ENCODE assay signal across 1 cellular context in the genomic region with DNA sequence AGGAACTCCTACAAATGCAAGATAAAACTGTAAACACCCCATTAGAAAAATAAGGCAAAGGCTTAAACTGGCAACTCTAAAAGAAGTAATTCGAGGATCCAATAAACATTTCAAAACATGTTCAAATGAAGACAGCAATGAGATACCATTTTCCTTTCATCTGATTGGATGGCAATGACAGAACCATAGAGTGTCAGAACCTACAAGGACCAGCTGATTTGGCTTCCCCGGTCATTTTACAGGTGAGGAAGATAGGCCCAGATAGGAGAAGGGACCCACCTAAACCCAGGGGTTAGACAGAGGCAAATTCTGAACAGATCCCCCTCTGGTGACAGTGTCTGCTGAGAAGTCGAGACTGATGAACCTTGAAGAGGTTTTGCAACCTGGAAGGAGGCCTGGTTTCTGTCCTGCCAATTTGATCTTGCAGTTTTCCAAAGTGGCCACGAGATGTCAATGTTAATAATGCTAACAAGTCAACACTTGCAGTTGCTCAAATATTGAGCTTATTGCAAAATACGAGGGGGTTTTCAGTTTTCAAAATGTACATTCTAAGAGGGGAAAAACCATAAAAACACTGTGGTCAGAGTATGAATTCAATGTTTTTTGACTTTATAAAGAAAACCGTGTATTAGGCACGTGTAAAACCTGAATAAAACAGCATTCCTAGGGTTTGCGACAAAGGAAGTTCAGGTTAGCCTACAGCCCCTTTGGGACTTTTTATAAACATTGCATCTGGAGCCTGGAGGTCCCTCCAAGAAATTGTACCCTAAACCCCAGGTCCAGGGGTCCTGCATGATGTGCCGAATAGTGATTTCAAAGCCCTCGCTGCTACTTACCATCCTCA.
TF ChIP-seq lines count a peak whose summit lies in the region.

No MANE protein-coding gene starts in this region.

TF ChIP-seq in K562, 482 proteins besides CTCF, POLR2A, EP300 and RAD21:
- TF ChIP-seq, protein P1, sequence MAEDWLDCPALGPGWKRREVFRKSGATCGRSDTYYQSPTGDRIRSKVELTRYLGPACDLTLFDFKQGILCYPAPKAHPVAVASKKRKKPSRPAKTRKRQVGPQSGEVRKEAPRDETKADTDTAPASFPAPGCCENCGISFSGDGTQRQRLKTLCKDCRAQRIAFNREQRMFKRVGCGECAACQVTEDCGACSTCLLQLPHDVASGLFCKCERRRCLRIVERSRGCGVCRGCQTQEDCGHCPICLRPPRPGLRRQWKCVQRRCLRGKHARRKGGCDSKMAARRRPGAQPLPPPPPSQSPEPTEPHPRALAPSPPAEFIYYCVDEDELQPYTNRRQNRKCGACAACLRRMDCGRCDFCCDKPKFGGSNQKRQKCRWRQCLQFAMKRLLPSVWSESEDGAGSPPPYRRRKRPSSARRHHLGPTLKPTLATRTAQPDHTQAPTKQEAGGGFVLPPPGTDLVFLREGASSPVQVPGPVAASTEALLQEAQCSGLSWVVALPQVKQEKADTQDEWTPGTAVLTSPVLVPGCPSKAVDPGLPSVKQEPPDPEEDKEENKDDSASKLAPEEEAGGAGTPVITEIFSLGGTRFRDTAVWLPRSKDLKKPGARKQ (CRISPR knock-in tag; IDR thresholded peaks at IDR 0.05) = peak; percentile 69; the same call in 1 of the 2 replicates
- TF ChIP-seq DEAF1 (CRISPR knock-in tag; IDR thresholded peaks at IDR 0.05) (peak; percentile 47; the same call in 1 of the 2 replicates), SMC3 (conservative IDR thresholded peaks at IDR 0.05; ENCODE audit: insufficient read depth, low read depth, low read length) (peak; percentile 80), CEBPG (CRISPR knock-in tag; IDR thresholded peaks at IDR 0.05) (peak; percentile 79; the same call in 1 of the 2 replicates), CEBPG (tag; conservative IDR thresholded peaks at IDR 0.05 in 1 of 2, IDR thresholded peaks at IDR 0.05 in 1 of 2) (peak; percentile 86 to 98), HDAC8 (tag; IDR thresholded peaks at IDR 0.05) (no peak), ARID2 (IDR thresholded peaks at IDR 0.05) (peak; percentile 45; the same call in 1 of the 2 replicates), CEBPB (tag; IDR thresholded peaks at IDR 0.05) (peak; percentile 97), ZNF217 (CRISPR knock-in tag; IDR thresholded peaks at IDR 0.05) (no peak), IRF9 (tag; IDR thresholded peaks at IDR 0.05) (peak; percentile 59), MAFK (IDR thresholded peaks at IDR 0.05; ENCODE audit: low read length) (0 out of 2 replicates have a peak, but pooled peaks have one; percentile 8), TRIM24 (IDR thresholded peaks at IDR 0.05) (0 out of 4 replicates have a peak, but pooled peaks of 1 of the 2 experiments have one; percentile 14), RCOR1 (IDR thresholded peaks at IDR 0.05; ENCODE audit: borderline replicate concordance in 1 of 2, low read depth in 2 of 2, low read length in 2 of 2) (0 out of 4 replicates have a peak, but pooled peaks of 1 of the 2 experiments have one; percentile 8), KHSRP (IDR thresholded peaks at IDR 0.05) (no peak), MTF1 (CRISPR knock-in tag; IDR thresholded peaks at IDR 0.05; ENCODE audit: borderline replicate concordance) (no peak), EHMT2 (IDR thresholded peaks at IDR 0.05) (no peak), DACH1 (IDR thresholded peaks at IDR 0.05; ENCODE audit: partially characterized antibody) (peak; percentile 52), POLR2G (IDR thresholded peaks at IDR 0.05; ENCODE audit: low read depth, low read length) (0 out of 2 replicates have a peak, but pooled peaks have one; percentile 9), CBX3 (IDR thresholded peaks at IDR 0.05; ENCODE audit: borderline replicate concordance in 1 of 2, low read length in 2 of 2) (no peak), MYBL2 (IDR thresholded peaks at IDR 0.05; ENCODE audit: low read depth) (no peak), MYBL2 (CRISPR knock-in tag; IDR thresholded peaks at IDR 0.05; ENCODE audit: borderline replicate concordance) (no peak), SMARCC2 (IDR thresholded peaks at IDR 0.05; ENCODE audit: low read depth) (no peak)
- TF ChIP-seq, protein P2, sequence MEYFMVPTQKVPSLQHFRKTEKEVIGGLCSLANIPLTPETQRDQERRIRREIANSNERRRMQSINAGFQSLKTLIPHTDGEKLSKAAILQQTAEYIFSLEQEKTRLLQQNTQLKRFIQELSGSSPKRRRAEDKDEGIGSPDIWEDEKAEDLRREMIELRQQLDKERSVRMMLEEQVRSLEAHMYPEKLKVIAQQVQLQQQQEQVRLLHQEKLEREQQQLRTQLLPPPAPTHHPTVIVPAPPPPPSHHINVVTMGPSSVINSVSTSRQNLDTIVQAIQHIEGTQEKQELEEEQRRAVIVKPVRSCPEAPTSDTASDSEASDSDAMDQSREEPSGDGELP (CRISPR knock-in tag; IDR thresholded peaks at IDR 0.05; ENCODE audit: borderline replicate concordance) = peak; percentile 42
